8 cellular contexts compared by ENCODE assay signal in genomic region chr2:191245869-191246531, GRCh38. TPM values are rescaled to one million over a fixed set of nuclear protein-coding genes. Genes with fewer than 3 reads are reported as not detected.
DNase-seq lines count a peak whose midpoint lies in the region; ATAC-seq, FAIRE-seq and TF ChIP-seq lines count a peak whose summit lies in the region.

No MANE protein-coding gene starts in this region.

- H3K9me1 ChIP-seq in keratinocyte (ENCODE audit: control insufficient read depth, extremely low read depth, insufficient read depth, low read length) = no peaks in the 10 kb centered on the region

- BruUV-seq in mammary epithelial cell (replicated peaks; lab: Mats Ljungman, UMichigan) = no TSS peak

- H3K27me3 ChIP-seq in mammary epithelial cell (ENCODE audit: insufficient read depth, low read length) (no peaks in the 10 kb centered on the region), keratinocyte (ENCODE audit: control insufficient read depth, extremely low read depth, insufficient read depth, low read length) (no peaks in the 10 kb centered on the region)

- peak overlapping the region; percentile 57 for H2AFZ ChIP-seq in mammary epithelial cell (ENCODE audit: low read depth, low read length)
- peak overlapping the region; percentile 28 for H2AFZ ChIP-seq in keratinocyte (ENCODE audit: control insufficient read depth, low read length)

- intact Hi-C loops in mammary epithelial cell (cut with micrococcal nuclease) = loop anchor here (1.0 to 5.0 kb wide), 6 partner anchors 27 to 255 kb away; no protein-coding TSS in a partner anchor

- 0% methylated on average over 5 of the region's 34 CpGs for WGBS in mammary epithelial cell (ENCODE audit: low coverage, missing lambda C conversion rate)

- no peaks in the 10 kb centered on the region for H3K36me3 ChIP-seq in SK-N-MC (ENCODE audit: insufficient read depth, low read length)
- peaks cover 9% of the 10 kb centered on the region for H3K36me3 ChIP-seq in mammary epithelial cell (ENCODE audit: insufficient read depth, low read length)
- H3K36me3 ChIP-seq in keratinocyte (ENCODE audit: control insufficient read depth in 2 of 2, extremely low read depth in 1 of 2, insufficient read depth in 2 of 2, low read length in 2 of 2) = peaks cover 7 to 11% of the 10 kb centered on the region in 2 experiments

- CTCF ChIA-PET in mammary epithelial cell (lab: Charles Lee; ENCODE audit: low non-redundant PET) = interaction anchor here (0.7 kb wide), 1 partner anchor 364 kb away, joined by 4 read pairs; no protein-coding TSS in a partner anchor

- H3K9me3 ChIP-seq in SK-N-MC (ENCODE audit: low read depth, low read length) (no peaks in the 10 kb centered on the region), mammary epithelial cell (replicated peaks; ENCODE audit: insufficient read depth, low read length) (no peaks in the 10 kb centered on the region), keratinocyte (ENCODE audit: control insufficient read depth, low read depth, low read length) (no peaks in the 10 kb centered on the region)

- H3K9ac ChIP-seq in SK-N-MC (ENCODE audit: insufficient read length) (peak overlapping the region; percentile 78), mammary epithelial cell (ENCODE audit: insufficient read depth, low read length) (peak overlapping the region; percentile 97), keratinocyte (ENCODE audit: control insufficient read depth, extremely low read depth, insufficient read depth, low read length) (peak overlapping the region; percentile 95)

- peaks cover 39% of the 10 kb centered on the region for H3K4me1 ChIP-seq in mammary epithelial cell (ENCODE audit: insufficient read depth, low read length)
- H3K4me1 ChIP-seq in keratinocyte (ENCODE audit: control insufficient read depth, extremely low read depth, insufficient read depth, low read length) = peaks cover 44% of the 10 kb centered on the region

- H3K79me2 ChIP-seq in mammary epithelial cell (ENCODE audit: insufficient read depth, low read length) = peaks cover 59% of the 10 kb centered on the region
- H3K79me2 ChIP-seq in keratinocyte (ENCODE audit: control insufficient read depth, insufficient read depth, low read length) = peaks cover 57% of the 10 kb centered on the region

- DNase-seq in HK-2 (ENCODE audit: unreplicated experiment) = peak; percentile 82
- no peak for DNase-seq in SK-N-MC (ENCODE audit: low read depth, low spot score)
- DNase-seq in mammary epithelial cell = peak; percentile 77
- no peak for DNase-seq in keratinocyte (ENCODE audit: low read depth, low spot score)
- peak; percentile 30 for DNase-seq in stimulated activated CD4-positive, alpha-beta T cell treated with anti-CD3 and anti-CD28 coated beads, Interleukin-1b, Interleukin-23, amount 100 ng/mL, for 48 hours

- no peak for TF ChIP-seq CTCF in mammary epithelial cell (conservative IDR thresholded peaks at IDR 0.05 in 1 of 2, IDR thresholded peaks at IDR 0.05 in 1 of 2; ENCODE audit: extremely low read depth in 1 of 2, insufficient read depth in 1 of 2, low read depth in 1 of 2, low read length in 2 of 2)
- TF ChIP-seq CTCF in keratinocyte (optimal IDR thresholded peaks at IDR 0.05 in 1 of 3, IDR thresholded peaks at IDR 0.05 in 1 of 3, conservative IDR thresholded peaks at IDR 0.05 in 1 of 3; ENCODE audit: extremely low read depth in 1 of 3, insufficient read depth in 2 of 3, low read length in 3 of 3) = no peak

- H3K27ac ChIP-seq in SK-N-MC = no peak overlapping the region
- H3K27ac ChIP-seq in mammary epithelial cell (ENCODE audit: insufficient read depth, low read depth, low read length) = peak overlapping the region; percentile 88
- peak overlapping the region; percentile 93 for H3K27ac ChIP-seq in keratinocyte (ENCODE audit: control insufficient read depth, insufficient read depth, low read length)

- dilution Hi-C loops in mammary epithelial cell (cut with HindIII; ENCODE audit: low sequenced_read_pairs) = no loop called here
- dilution Hi-C loops in keratinocyte (cut with MboI; ENCODE audit: extremely low pct_ligation_motif_present, low sequenced_read_pairs) = no loop called here

- FAIRE-seq in keratinocyte (lab: Jason Lieb, UNC) = no peak

- H3K4me3 ChIP-seq in SK-N-MC (peak overlapping the region; percentile 99), mammary epithelial cell (replicated peaks in 1 of 3; ENCODE audit: insufficient read depth in 1 of 3, low read depth in 2 of 3, low read length in 3 of 3) (peak overlapping the region; percentile 55 to 95 (median 79)), keratinocyte (ENCODE audit: control insufficient read depth in 2 of 3, extremely low read depth in 1 of 3, insufficient read depth in 2 of 3, low read depth in 1 of 3, low read length in 3 of 3) (peak overlapping the region; percentile 84 to 97 (median 90))

- in situ Hi-C loops in mammary epithelial cell (cut with MboI; ENCODE audit: low sequenced_read_pairs in 2 of 2) = loop anchor here (5.0 to 10.0 kb wide), 2 partner anchors 71 to 74 kb away; no protein-coding TSS in a partner anchor

- H3K4me2 ChIP-seq in mammary epithelial cell (ENCODE audit: insufficient read depth, low read depth, low read length) (peak overlapping the region; percentile 81), keratinocyte (ENCODE audit: control insufficient read depth, extremely low read depth, insufficient read depth, low read depth, low read length) (peak overlapping the region; percentile 93)

- ATAC-seq in GM18498 (IDR thresholded peaks at IDR 0.05; ENCODE audit: unreplicated experiment) (peak; percentile 6), HG02970 (IDR thresholded peaks at IDR 0.05; ENCODE audit: low FRiP score, unreplicated experiment) (no peak), GM21737 (IDR thresholded peaks at IDR 0.05; ENCODE audit: unreplicated experiment) (no peak)

- H4K20me1 ChIP-seq in mammary epithelial cell (ENCODE audit: insufficient read depth, low read length) (peaks cover 16% of the 10 kb centered on the region), keratinocyte (ENCODE audit: control insufficient read depth, extremely low read depth, insufficient read depth, low read length) (peaks cover 28% of the 10 kb centered on the region)

RNA-seq across cellular contexts. Expression of gene MYO1B, which starts 0.8 kb away (rescaled TPM):
- total RNA-seq in mammary epithelial cell = 100 to 1,000 TPM; 165 to 435 TPM
- polyA plus RNA-seq in mammary epithelial cell (128 TPM), keratinocyte (178 to 277 TPM (median 204 TPM) in 3 replicates)
- polyA minus RNA-seq in mammary epithelial cell (202 TPM), keratinocyte (89.3 to 345 TPM (median 245 TPM) in 3 replicates)
- polyA plus RNA-seq in keratinocyte (2011; ENCODE audit: low read depth) = 98.6 TPM
- polyA plus RNA-seq in keratinocyte (2011; cell fraction: cytosol; rRNA removed) = 119 and 264 TPM in 2 replicates
- 200 and 258 TPM in 2 replicates for polyA plus RNA-seq in keratinocyte (2011; cell fraction: nucleus; rRNA removed)
- 82.0 and 167 TPM in 2 replicates for polyA plus RNA-seq in keratinocyte (2012; ENCODE audit: low replicate concordance)
- polyA minus RNA-seq in keratinocyte (2011; cell fraction: cytosol; rRNA and poly(A)+ RNA removed) = 288 TPM
- polyA minus RNA-seq in keratinocyte (2011; cell fraction: nucleus; rRNA and poly(A)+ RNA removed) = 261 and 560 TPM in 2 replicates

Comparison
In these comparisons a context has a peak if more than half of its experiments do, and no peak if none do; other contexts are left out.
1. DNase-seq: peak in HK-2 (single experiment), mammary epithelial cell (single experiment) and stimulated activated CD4-positive, alpha-beta T cell treated with anti-CD3 and anti-CD28 coated beads, Interleukin-1b, Interleukin-23, amount 100 ng/mL, for 48 hours (single experiment); none in SK-N-MC (single experiment) and keratinocyte (single experiment).
2. Peak in every context shown above with its lines, with median percentiles within 50 percentile points of each other: H3K4me3 ChIP-seq and H3K9ac ChIP-seq.